33 cellular contexts compared by ENCODE assay signal in the genomic region with DNA sequence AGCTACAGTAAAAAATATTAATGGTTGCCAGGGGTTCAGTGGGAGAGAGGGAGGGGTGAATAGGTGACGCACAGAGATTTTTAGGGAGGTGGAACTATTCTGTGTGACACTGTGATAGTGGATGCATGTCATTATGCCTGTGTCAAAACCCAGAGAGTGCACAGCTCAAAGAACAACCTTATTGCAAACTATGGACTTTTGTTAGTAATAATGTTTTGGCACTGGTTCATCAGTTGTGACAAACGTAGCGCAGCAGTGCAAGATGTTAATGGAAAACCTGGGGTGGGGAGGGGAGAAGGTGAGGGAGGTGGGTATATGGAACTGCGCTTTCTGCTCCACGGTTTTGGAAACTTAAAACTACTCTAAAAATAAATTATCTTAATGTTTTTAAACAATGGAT.
"Had no signal": no experiment of that assay in that cellular context is flagged by ENCODE, and none has a peak within 500 bp of the region (broad histone marks: within the 10 kb centered on the region; RNA-seq: fewer than 3 reads in every experiment).

No MANE protein-coding gene starts in this region.

- ATAC-seq: activated CD8-positive, alpha-beta T cell treated with anti-CD3 and anti-CD28 coated beads for 36 hours; activated naive CD8-positive, alpha-beta T cell treated with anti-CD3 and anti-CD28 coated beads, Interleukin-2, amount 50 U/mL, for 24 hours; activated T-cell treated with anti-CD3 and anti-CD28 coated beads, Interleukin-2, amount 50 U/mL, for 4 hours; activated T-cell treated with anti-CD3 and anti-CD28 coated beads, Interleukin-2, amount 50 U/mL, for 72 hours; activated T-helper 17 cell treated with anti-CD3 and anti-CD28 coated beads, Interleukin-2, amount 50 U/mL, for 72 hours; body of pancreas had no signal

- H3K27me3 Mint-ChIP-seq: activated B cell treated with CpG ODN at 0.5 μM for 24 hours; activated CD4-positive, alpha-beta memory T cell treated with anti-CD3 and anti-CD28 coated beads for 36 hours; activated CD4-positive, alpha-beta T cell treated with anti-CD3 and anti-CD28 coated beads, Interleukin-2, amount 10 ng/mL, durations not matched to agents 7 days and 5 days; activated naive CD4-positive, alpha-beta T cell treated with anti-CD3 and anti-CD28 coated beads, Interleukin-2, amount 50 U/mL, for 24 hours; activated naive CD8-positive, alpha-beta T cell; activated naive CD8-positive, alpha-beta T cell treated with anti-CD3 and anti-CD28 coated beads, Interleukin-2, amount 10 ng/mL, durations not matched to agents 7 days and 5 days; activated naive CD8-positive, alpha-beta T cell treated with anti-CD3 and anti-CD28 coated beads, Interleukin-2, amount 50 U/mL, for 24 hours; activated T-helper 17 cell treated with anti-CD3 and anti-CD28 coated beads, Interleukin-2, amount 50 U/mL, for 72 hours had no signal

- DNase-seq: activated B cell treated with CpG ODN at 0.5 μM for 24 hours; activated CD4-positive, alpha-beta memory T cell treated with anti-CD3 and anti-CD28 coated beads for 36 hours; activated CD4-positive, alpha-beta T cell treated with anti-CD3 and anti-CD28 coated beads for 48 hours; activated CD4-positive, alpha-beta T cell treated with anti-CD3 and anti-CD28 coated beads, Interleukin-2, amount 10 ng/mL, durations not matched to agents 7 days and 5 days; activated CD4-positive, CD25-positive, alpha-beta regulatory T cell treated with anti-CD3 and anti-CD28 coated beads, Interleukin-2, amount 50 U/mL, for 72 hours; activated CD8-positive, alpha-beta memory T cell treated with anti-CD3 and anti-CD28 coated beads, Interleukin-2, amount 50 U/mL, for 4 hours; activated CD8-positive, alpha-beta T cell treated with anti-CD3 and anti-CD28 coated beads for 36 hours; activated effector memory CD4-positive, alpha-beta T cell treated with anti-CD3 and anti-CD28 coated beads, Interleukin-2, amount 50 U/mL, for 16 hours; activated gamma-delta T cell treated with Interleukin-2 at 50 U/mL for 16 hours; activated naive CD4-positive, alpha-beta T cell; activated naive CD4-positive, alpha-beta T cell treated with anti-CD3 and anti-CD28 coated beads for 36 hours; activated naive CD8-positive, alpha-beta T cell treated with anti-CD3 and anti-CD28 coated beads, Interleukin-2, amount 10 ng/mL, durations not matched to agents 7 days and 5 days; activated naive CD8-positive, alpha-beta T cell treated with anti-CD3 and anti-CD28 coated beads, Interleukin-2, amount 50 U/mL, for 24 hours; activated T-cell treated with anti-CD3 and anti-CD28 coated beads for 4 hours; activated T-cell treated with anti-CD3 and anti-CD28 coated beads, Interleukin-2, amount 50 U/mL, for 1 hour; activated T-cell treated with anti-CD3 and anti-CD28 coated beads, Interleukin-2, amount 50 U/mL, for 4 hours; activated T-cell treated with anti-CD3 and anti-CD28 coated beads, Interleukin-2, amount 50 U/mL, for 72 hours; aorta; body of pancreas; brain microvascular endothelial cell; central memory CD4-positive, alpha-beta T cell; SW 1271; T-helper 1 cell; T-helper 2 cell; T-helper 9 cell had no signal

- H3K4me1 ChIP-seq: breast epithelium had no signal

- H3K4me3 Mint-ChIP-seq: activated B cell treated with CpG ODN at 0.5 μM for 24 hours; activated CD4-positive, alpha-beta memory T cell treated with anti-CD3 and anti-CD28 coated beads for 36 hours; activated CD4-positive, alpha-beta T cell treated with anti-CD3 and anti-CD28 coated beads, Interleukin-2, amount 10 ng/mL, durations not matched to agents 7 days and 5 days; activated CD8-positive, alpha-beta T cell treated with anti-CD3 and anti-CD28 coated beads for 36 hours; activated naive CD4-positive, alpha-beta T cell treated with anti-CD3 and anti-CD28 coated beads for 36 hours; activated naive CD4-positive, alpha-beta T cell treated with anti-CD3 and anti-CD28 coated beads, Interleukin-2, amount 50 U/mL, for 24 hours; activated naive CD8-positive, alpha-beta T cell; activated naive CD8-positive, alpha-beta T cell treated with anti-CD3 and anti-CD28 coated beads, Interleukin-2, amount 10 ng/mL, durations not matched to agents 7 days and 5 days; activated naive CD8-positive, alpha-beta T cell treated with anti-CD3 and anti-CD28 coated beads, Interleukin-2, amount 50 U/mL, for 24 hours; activated T-cell treated with anti-CD3 and anti-CD28 coated beads, Interleukin-2, amount 50 U/mL, for 4 hours; activated T-cell treated with anti-CD3 and anti-CD28 coated beads, Interleukin-2, amount 50 U/mL, for 72 hours; activated T-helper 1 cell treated with anti-CD3 and anti-CD28 coated beads, Interleukin-12 subunit alpha, Interleukin-12 subunit beta, Interleukin-2, Interleukin-4 antibody, amounts not matched to agents 30 ng/mL and 10 ng/mL and 1 ng/mL, durations not matched to agents 14 hours and 24 hours and 36 hours; activated T-helper 17 cell treated with anti-CD3 and anti-CD28 coated beads, Interleukin-2, amount 50 U/mL, for 72 hours; T-helper 1 cell treated with Interleukin-12 subunit alpha and Interleukin-12 subunit beta and Interleukin-4 antibody, amounts not matched to agents 30 μg/mL and 1 μg/mL, for 36 hours; T-helper 2 cell treated with Interferon-gamma antibody and Interleukin-4, amounts not matched to agents 5 μg/mL and 100 μg/mL, for 36 hours had no signal

- H3K27me3 ChIP-seq: body of pancreas, brain microvascular endothelial cell, breast epithelium had no signal

- H3K9me3 Mint-ChIP-seq: activated B cell treated with CpG ODN at 0.5 μM for 24 hours; activated CD4-positive, alpha-beta memory T cell treated with anti-CD3 and anti-CD28 coated beads for 36 hours; activated CD8-positive, alpha-beta T cell treated with anti-CD3 and anti-CD28 coated beads for 36 hours; activated naive CD4-positive, alpha-beta T cell treated with anti-CD3 and anti-CD28 coated beads for 36 hours; activated naive CD4-positive, alpha-beta T cell treated with anti-CD3 and anti-CD28 coated beads, Interleukin-2, amount 50 U/mL, for 24 hours; activated naive CD8-positive, alpha-beta T cell treated with anti-CD3 and anti-CD28 coated beads, Interleukin-2, amount 50 U/mL, for 24 hours; activated T-cell treated with anti-CD3 and anti-CD28 coated beads, Interleukin-2, amount 50 U/mL, for 4 hours; activated T-cell treated with anti-CD3 and anti-CD28 coated beads, Interleukin-2, amount 50 U/mL, for 72 hours; activated T-helper 17 cell treated with anti-CD3 and anti-CD28 coated beads, Interleukin-2, amount 50 U/mL, for 72 hours; T-helper 1 cell treated with Interleukin-12 subunit alpha and Interleukin-12 subunit beta and Interleukin-4 antibody, amounts not matched to agents 30 μg/mL and 1 μg/mL, for 36 hours; T-helper 2 cell treated with Interferon-gamma antibody and Interleukin-4, amounts not matched to agents 5 μg/mL and 100 μg/mL, for 36 hours had no signal

- H3K36me3 Mint-ChIP-seq: activated naive CD4-positive, alpha-beta T cell treated with anti-CD3 and anti-CD28 coated beads, Interleukin-2, amount 50 U/mL, for 24 hours; activated naive CD8-positive, alpha-beta T cell; activated naive CD8-positive, alpha-beta T cell treated with anti-CD3 and anti-CD28 coated beads, Interleukin-2, amount 10 ng/mL, durations not matched to agents 7 days and 5 days had no signal

- H3K27ac Mint-ChIP-seq: activated B cell treated with CpG ODN at 0.5 μM for 24 hours; activated CD4-positive, alpha-beta memory T cell treated with anti-CD3 and anti-CD28 coated beads for 36 hours; activated CD4-positive, alpha-beta T cell treated with anti-CD3 and anti-CD28 coated beads, Interleukin-2, amount 10 ng/mL, durations not matched to agents 7 days and 5 days; activated CD8-positive, alpha-beta T cell treated with anti-CD3 and anti-CD28 coated beads for 36 hours; activated naive CD4-positive, alpha-beta T cell treated with anti-CD3 and anti-CD28 coated beads for 36 hours; activated naive CD8-positive, alpha-beta T cell; activated naive CD8-positive, alpha-beta T cell treated with anti-CD3 and anti-CD28 coated beads, Interleukin-2, amount 10 ng/mL, durations not matched to agents 7 days and 5 days; activated naive CD8-positive, alpha-beta T cell treated with anti-CD3 and anti-CD28 coated beads, Interleukin-2, amount 50 U/mL, for 24 hours; activated T-cell treated with anti-CD3 and anti-CD28 coated beads, Interleukin-2, amount 50 U/mL, for 72 hours; activated T-helper 1 cell treated with anti-CD3 and anti-CD28 coated beads, Interleukin-12 subunit alpha, Interleukin-12 subunit beta, Interleukin-2, Interleukin-4 antibody, amounts not matched to agents 30 ng/mL and 10 ng/mL and 1 ng/mL, durations not matched to agents 14 hours and 24 hours and 36 hours; activated T-helper 17 cell treated with anti-CD3 and anti-CD28 coated beads, Interleukin-2, amount 50 U/mL, for 72 hours; T-helper 1 cell treated with Interleukin-12 subunit alpha and Interleukin-12 subunit beta and Interleukin-4 antibody, amounts not matched to agents 30 μg/mL and 1 μg/mL, for 36 hours; T-helper 2 cell treated with Interferon-gamma antibody and Interleukin-4, amounts not matched to agents 5 μg/mL and 100 μg/mL, for 36 hours had no signal

- H3K36me3 ChIP-seq: brain microvascular endothelial cell, breast epithelium had no signal

- H3K9me3 ChIP-seq: body of pancreas, breast epithelium had no signal

- H3K27ac ChIP-seq: body of pancreas, brain microvascular endothelial cell, breast epithelium, VCaP had no signal

- H3K4me3 ChIP-seq: body of pancreas, breast epithelium had no signal
